1 cellular context compared by ENCODE assay signal in the genomic region with DNA sequence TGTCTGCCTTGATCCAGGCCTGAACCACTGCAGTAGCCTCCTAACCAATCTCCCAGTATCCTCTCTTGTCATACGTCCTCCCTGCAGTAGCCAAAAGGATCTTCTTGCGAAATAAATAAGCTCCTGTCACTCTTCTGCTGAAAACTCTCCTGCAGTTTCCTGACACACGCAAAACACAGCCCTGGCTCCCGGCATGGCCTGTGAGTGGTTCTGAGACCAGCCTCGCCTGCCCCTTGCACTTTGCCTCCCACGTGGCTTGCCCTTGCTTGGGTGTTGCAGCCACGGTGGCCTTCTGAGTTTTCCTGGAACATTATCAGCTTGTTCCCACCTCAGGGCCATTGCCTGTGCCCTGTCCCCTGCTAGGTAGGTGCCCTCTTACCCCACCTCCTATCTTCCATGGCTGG.
A peak's percentile ranks its signal among the peaks of the same experiment; 100 is the strongest.
TF ChIP-seq lines count a peak whose summit lies in the region.

No MANE protein-coding gene starts in this region.

TF ChIP-seq in HepG2, 621 proteins besides CTCF, POLR2A, EP300 and RAD21 (continued from another document and continues in another):
- TF ChIP-seq, protein P1, sequence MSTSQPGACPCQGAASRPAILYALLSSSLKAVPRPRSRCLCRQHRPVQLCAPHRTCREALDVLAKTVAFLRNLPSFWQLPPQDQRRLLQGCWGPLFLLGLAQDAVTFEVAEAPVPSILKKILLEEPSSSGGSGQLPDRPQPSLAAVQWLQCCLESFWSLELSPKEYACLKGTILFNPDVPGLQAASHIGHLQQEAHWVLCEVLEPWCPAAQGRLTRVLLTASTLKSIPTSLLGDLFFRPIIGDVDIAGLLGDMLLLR (CRISPR knock-in tag; IDR thresholded peaks at IDR 0.05) = peak; percentile 71; the same call in 1 of the 2 replicates
- peak; percentile 60 for TF ChIP-seq BCL6 (CRISPR knock-in tag; IDR thresholded peaks at IDR 0.05)
- peak; percentile 83; the same call in 1 of the 2 replicates for TF ChIP-seq ZNF441 (CRISPR knock-in tag; IDR thresholded peaks at IDR 0.05; ENCODE audit: borderline replicate concordance)
- no peak for TF ChIP-seq ZBTB7A (CRISPR knock-in tag; IDR thresholded peaks at IDR 0.05)
- TF ChIP-seq FUBP1 (CRISPR knock-in tag; IDR thresholded peaks at IDR 0.05; ENCODE audit: borderline replicate concordance) = no peak
- no peak for TF ChIP-seq ZNF235 (CRISPR knock-in tag; IDR thresholded peaks at IDR 0.05; ENCODE audit: borderline replicate concordance)
- peak; percentile 43; the same call in 1 of the 2 replicates for TF ChIP-seq MXD3 (CRISPR knock-in tag; IDR thresholded peaks at IDR 0.05)
- no peak for TF ChIP-seq CCAR2 (optimal IDR thresholded peaks at IDR 0.05; ENCODE audit: low read depth, low read length)
- TF ChIP-seq ZNF572 (CRISPR knock-in tag; IDR thresholded peaks at IDR 0.05) = no peak
- no peak for TF ChIP-seq IRX3 (CRISPR knock-in tag; IDR thresholded peaks at IDR 0.05; ENCODE audit: borderline replicate concordance, low read depth)
- no peak for TF ChIP-seq IKZF1 (IDR thresholded peaks at IDR 0.05)
- no peak for TF ChIP-seq ZBTB7B (CRISPR knock-in tag; IDR thresholded peaks at IDR 0.05)
- TF ChIP-seq RARG (CRISPR knock-in tag; IDR thresholded peaks at IDR 0.05; ENCODE audit: low read depth) = no peak
- no peak; the same call in 1 of the 2 replicates for TF ChIP-seq ZFP41 (CRISPR knock-in tag; IDR thresholded peaks at IDR 0.05; ENCODE audit: borderline replicate concordance)
- peak; percentile 50; the same call in 1 of the 2 replicates for TF ChIP-seq HIVEP1 (CRISPR knock-in tag; IDR thresholded peaks at IDR 0.05)
- TF ChIP-seq NR2F6 (IDR thresholded peaks at IDR 0.05) = 0 out of 2 replicates have a peak, but pooled peaks have one; percentile 32
- TF ChIP-seq NR2F6 (CRISPR knock-in tag; IDR thresholded peaks at IDR 0.05) = peak; percentile 80; the same call in 1 of the 2 replicates
- peak; percentile 94; the same call in 1 of the 3 replicates for TF ChIP-seq MXI1 (IDR thresholded peaks at IDR 0.05; ENCODE audit: borderline replicate concordance, low read depth, low read length)
- TF ChIP-seq ZNF839 (CRISPR knock-in tag; IDR thresholded peaks at IDR 0.05; ENCODE audit: borderline replicate concordance) = no peak
- TF ChIP-seq GMEB1 (CRISPR knock-in tag; IDR thresholded peaks at IDR 0.05; ENCODE audit: borderline replicate concordance) = peak; percentile 58; the same call in 1 of the 2 replicates
- TF ChIP-seq CREB3 (CRISPR knock-in tag; IDR thresholded peaks at IDR 0.05) = no peak
- peak; percentile 64 for TF ChIP-seq GATAD1 (CRISPR knock-in tag; IDR thresholded peaks at IDR 0.05)
- TF ChIP-seq, protein P2, sequence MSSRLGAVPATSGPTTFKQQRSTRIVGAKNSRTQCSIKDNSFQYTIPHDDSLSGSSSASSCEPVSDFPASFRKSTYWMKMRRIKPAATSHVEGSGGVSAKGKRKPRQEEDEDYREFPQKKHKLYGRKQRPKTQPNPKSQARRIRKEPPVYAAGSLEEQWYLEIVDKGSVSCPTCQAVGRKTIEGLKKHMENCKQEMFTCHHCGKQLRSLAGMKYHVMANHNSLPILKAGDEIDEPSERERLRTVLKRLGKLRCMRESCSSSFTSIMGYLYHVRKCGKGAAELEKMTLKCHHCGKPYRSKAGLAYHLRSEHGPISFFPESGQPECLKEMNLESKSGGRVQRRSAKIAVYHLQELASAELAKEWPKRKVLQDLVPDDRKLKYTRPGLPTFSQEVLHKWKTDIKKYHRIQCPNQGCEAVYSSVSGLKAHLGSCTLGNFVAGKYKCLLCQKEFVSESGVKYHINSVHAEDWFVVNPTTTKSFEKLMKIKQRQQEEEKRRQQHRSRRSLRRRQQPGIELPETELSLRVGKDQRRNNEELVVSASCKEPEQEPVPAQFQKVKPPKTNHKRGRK (CRISPR knock-in tag; IDR thresholded peaks at IDR 0.05) = no peak
- TF ChIP-seq ZNF446 (CRISPR knock-in tag; IDR thresholded peaks at IDR 0.05) = no peak
- TF ChIP-seq THAP7 (CRISPR knock-in tag; IDR thresholded peaks at IDR 0.05) = 0 out of 2 replicates have a peak, but pooled peaks have one; percentile 50
- no peak for TF ChIP-seq MZF1 (CRISPR knock-in tag; IDR thresholded peaks at IDR 0.05; ENCODE audit: borderline replicate concordance)
- no peak for TF ChIP-seq CSRNP2 (CRISPR knock-in tag; conservative IDR thresholded peaks at IDR 0.05; ENCODE audit: low read depth)
- no peak for TF ChIP-seq ZNF552 (CRISPR knock-in tag; IDR thresholded peaks at IDR 0.05; ENCODE audit: borderline replicate concordance)
- TF ChIP-seq ZFP36L2 (CRISPR knock-in tag; IDR thresholded peaks at IDR 0.05) = no peak
- TF ChIP-seq ZNF367 (CRISPR knock-in tag; IDR thresholded peaks at IDR 0.05; ENCODE audit: borderline replicate concordance) = no peak
- peak; percentile 46; the same call in 1 of the 2 replicates for TF ChIP-seq SNAPC2 (CRISPR knock-in tag; IDR thresholded peaks at IDR 0.05)
- peak; percentile 91 for TF ChIP-seq ERF (CRISPR knock-in tag; IDR thresholded peaks at IDR 0.05)
- TF ChIP-seq NFE2L1 (CRISPR knock-in tag; IDR thresholded peaks at IDR 0.05; ENCODE audit: borderline replicate concordance) = no peak
- TF ChIP-seq, protein P3, sequence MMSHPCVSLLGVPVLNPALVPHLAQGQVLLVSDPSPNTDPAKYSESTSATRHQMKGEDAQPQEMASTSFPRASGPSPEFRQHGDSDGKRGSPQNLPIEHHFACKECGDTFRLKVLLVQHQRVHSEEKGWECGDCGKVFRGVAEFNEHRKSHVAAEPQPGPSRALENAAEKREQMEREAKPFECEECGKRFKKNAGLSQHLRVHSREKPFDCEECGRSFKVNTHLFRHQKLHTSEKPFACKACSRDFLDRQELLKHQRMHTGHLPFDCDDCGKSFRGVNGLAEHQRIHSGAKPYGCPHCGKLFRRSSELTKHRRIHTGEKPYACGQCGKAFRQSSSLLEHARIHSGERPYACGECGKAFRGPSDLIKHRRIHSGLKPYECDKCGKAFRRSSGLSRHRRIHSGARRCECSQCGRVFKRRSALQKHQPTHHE (CRISPR knock-in tag; IDR thresholded peaks at IDR 0.05; ENCODE audit: borderline replicate concordance) = peak; percentile 54; the same call in 1 of the 2 replicates
- TF ChIP-seq MED8 (CRISPR knock-in tag; IDR thresholded peaks at IDR 0.05; ENCODE audit: insufficient replicate concordance) = no peak
- TF ChIP-seq, protein P4, sequence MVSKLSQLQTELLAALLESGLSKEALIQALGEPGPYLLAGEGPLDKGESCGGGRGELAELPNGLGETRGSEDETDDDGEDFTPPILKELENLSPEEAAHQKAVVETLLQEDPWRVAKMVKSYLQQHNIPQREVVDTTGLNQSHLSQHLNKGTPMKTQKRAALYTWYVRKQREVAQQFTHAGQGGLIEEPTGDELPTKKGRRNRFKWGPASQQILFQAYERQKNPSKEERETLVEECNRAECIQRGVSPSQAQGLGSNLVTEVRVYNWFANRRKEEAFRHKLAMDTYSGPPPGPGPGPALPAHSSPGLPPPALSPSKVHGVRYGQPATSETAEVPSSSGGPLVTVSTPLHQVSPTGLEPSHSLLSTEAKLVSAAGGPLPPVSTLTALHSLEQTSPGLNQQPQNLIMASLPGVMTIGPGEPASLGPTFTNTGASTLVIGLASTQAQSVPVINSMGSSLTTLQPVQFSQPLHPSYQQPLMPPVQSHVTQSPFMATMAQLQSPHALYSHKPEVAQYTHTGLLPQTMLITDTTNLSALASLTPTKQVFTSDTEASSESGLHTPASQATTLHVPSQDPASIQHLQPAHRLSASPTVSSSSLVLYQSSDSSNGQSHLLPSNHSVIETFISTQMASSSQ (IDR thresholded peaks at IDR 0.05; ENCODE audit: low read depth) = peak; percentile 29; the same call in 1 of the 2 replicates
- TF ChIP-seq, protein P4 (CRISPR knock-in tag; IDR thresholded peaks at IDR 0.05; ENCODE audit: borderline replicate concordance) = no peak; the same call in 1 of the 2 replicates
- TF ChIP-seq POGZ (CRISPR knock-in tag; IDR thresholded peaks at IDR 0.05) = peak; percentile 66; the same call in 1 of the 2 replicates
- no peak for TF ChIP-seq NAIF1 (CRISPR knock-in tag; IDR thresholded peaks at IDR 0.05; ENCODE audit: borderline replicate concordance)
- TF ChIP-seq, protein P5, sequence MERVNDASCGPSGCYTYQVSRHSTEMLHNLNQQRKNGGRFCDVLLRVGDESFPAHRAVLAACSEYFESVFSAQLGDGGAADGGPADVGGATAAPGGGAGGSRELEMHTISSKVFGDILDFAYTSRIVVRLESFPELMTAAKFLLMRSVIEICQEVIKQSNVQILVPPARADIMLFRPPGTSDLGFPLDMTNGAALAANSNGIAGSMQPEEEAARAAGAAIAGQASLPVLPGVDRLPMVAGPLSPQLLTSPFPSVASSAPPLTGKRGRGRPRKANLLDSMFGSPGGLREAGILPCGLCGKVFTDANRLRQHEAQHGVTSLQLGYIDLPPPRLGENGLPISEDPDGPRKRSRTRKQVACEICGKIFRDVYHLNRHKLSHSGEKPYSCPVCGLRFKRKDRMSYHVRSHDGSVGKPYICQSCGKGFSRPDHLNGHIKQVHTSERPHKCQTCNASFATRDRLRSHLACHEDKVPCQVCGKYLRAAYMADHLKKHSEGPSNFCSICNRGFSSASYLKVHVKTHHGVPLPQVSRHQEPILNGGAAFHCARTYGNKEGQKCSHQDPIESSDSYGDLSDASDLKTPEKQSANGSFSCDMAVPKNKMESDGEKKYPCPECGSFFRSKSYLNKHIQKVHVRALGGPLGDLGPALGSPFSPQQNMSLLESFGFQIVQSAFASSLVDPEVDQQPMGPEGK (CRISPR knock-in tag; IDR thresholded peaks at IDR 0.05) = no peak
- peak; percentile 78 for TF ChIP-seq TARDBP (CRISPR knock-in tag; IDR thresholded peaks at IDR 0.05)
